10 cellular contexts compared by ENCODE assay signal in genomic region chr11:61231585-61231984, GRCh38. TPM values are rescaled to one million over a fixed set of nuclear protein-coding genes. Genes with fewer than 3 reads are reported as not detected.
"Had no signal": no experiment of that assay in that cellular context is flagged by ENCODE, and none has a peak within 500 bp of the region (broad histone marks: within the 10 kb centered on the region; RNA-seq: fewer than 3 reads in every experiment).

No MANE protein-coding gene starts in this region.

RNA-seq across cellular contexts. Expression of gene PGA5, which starts 9.4 kb away (rescaled TPM):
- total RNA-seq: OCI-LY7, PC-3, PC-9, Peyer's patch, Right ventricle myocardium superior, RPMI7951, SJCRH30, SJSA1, SK-MEL-5 had no signal

RNA-seq across cellular contexts. Expression of gene PGA4, which starts 9.4 kb away (rescaled TPM):
- total RNA-seq: OCI-LY7, PC-3, PC-9, Peyer's patch, Right ventricle myocardium inferior, RPMI7951, SJCRH30, SJSA1, SK-MEL-5 had no signal

RNA-seq across cellular contexts. Expression of gene PGA3, which starts 28.3 kb away (rescaled TPM):
- total RNA-seq: OCI-LY7, PC-3, PC-9, Peyer's patch, Right ventricle myocardium superior, RPMI7951, SJCRH30, SJSA1, SK-MEL-5 had no signal
